In the genomic region with DNA sequence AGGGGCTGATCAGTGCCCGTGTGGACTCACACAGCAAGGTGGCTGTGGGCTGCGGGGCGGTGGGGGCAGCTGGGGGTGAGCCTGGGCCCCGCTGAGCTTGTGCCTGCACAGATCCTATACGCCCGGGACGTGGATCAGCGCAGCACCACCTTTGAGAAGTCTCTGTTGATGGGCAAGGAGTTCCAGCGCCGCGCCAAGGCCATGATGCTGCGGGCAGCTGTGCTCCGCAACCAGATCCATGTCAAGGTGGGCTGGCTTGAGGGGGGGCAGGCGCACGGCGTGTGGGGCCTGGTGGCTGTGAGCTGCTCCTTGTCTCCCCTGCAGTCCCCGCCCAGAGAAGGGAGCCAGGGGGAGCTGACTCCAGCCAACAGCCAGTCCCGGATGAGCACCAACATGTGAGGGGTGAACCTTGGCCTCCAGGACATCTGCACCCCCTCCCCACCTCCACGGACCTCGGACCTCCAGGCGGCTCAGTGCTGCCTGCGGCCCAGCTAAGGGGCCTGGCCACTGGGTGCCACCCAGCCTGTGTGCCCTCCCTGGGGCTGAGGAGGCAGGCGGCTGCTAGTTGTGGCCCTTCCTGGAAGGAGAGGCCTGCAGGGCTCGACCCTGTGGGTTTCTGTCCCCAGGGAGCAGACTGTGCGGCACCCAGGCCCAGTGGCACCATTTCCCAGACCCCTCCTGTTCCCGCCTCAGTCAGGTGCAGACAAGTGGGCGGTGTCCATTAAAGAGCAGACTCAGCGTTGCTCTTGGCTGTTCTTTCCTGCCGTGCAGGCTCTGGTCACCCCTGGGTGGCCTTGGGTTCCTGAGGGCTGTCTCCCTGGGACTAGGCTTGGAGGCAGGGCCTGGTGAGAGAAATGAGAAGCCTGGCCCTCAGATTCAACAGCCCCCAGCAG, we compare ENCODE assay signal across 1 cellular context.
TF ChIP-seq lines count a peak whose summit lies in the region.

No MANE protein-coding gene starts in this region.

TF ChIP-seq in A549, 52 proteins besides CTCF, POLR2A, EP300 and RAD21:
- TF ChIP-seq ELK1 (IDR thresholded peaks at IDR 0.05; ENCODE audit: low read depth, low read length) (no peak), RNF2 (IDR thresholded peaks at IDR 0.05; ENCODE audit: borderline replicate concordance, low read depth) (no peak), HMGXB4 (CRISPR knock-in tag; IDR thresholded peaks at IDR 0.05; ENCODE audit: borderline replicate concordance) (no peak), JUN (IDR thresholded peaks at IDR 0.05) (peak in 1 of 2 experiments; percentile 18; a peak in 1 of 5 replicates), HOXB13 (CRISPR knock-in tag; IDR thresholded peaks at IDR 0.05; ENCODE audit: low read depth) (no peak), EHMT2 (IDR thresholded peaks at IDR 0.05; ENCODE audit: low read depth) (no peak), NPAS2 (CRISPR knock-in tag; IDR thresholded peaks at IDR 0.05; ENCODE audit: borderline replicate concordance) (no peak), NR3C1 (IDR thresholded peaks at IDR 0.05) (no peak), RCOR1 (IDR thresholded peaks at IDR 0.05; ENCODE audit: low read depth, low read length) (no peak), CHD2 (IDR thresholded peaks at IDR 0.05; ENCODE audit: low read length, partially characterized antibody) (no peak), MAFK (IDR thresholded peaks at IDR 0.05; ENCODE audit: partially characterized antibody) (peak; percentile 45), TP53 (CRISPR knock-in tag; IDR thresholded peaks at IDR 0.05) (no peak), NFE2L2 (conservative IDR thresholded peaks at IDR 0.05; ENCODE audit: low read length) (no peak), ZSCAN20 (CRISPR knock-in tag; IDR thresholded peaks at IDR 0.05) (no peak), CBX8 (IDR thresholded peaks at IDR 0.05) (no peak), HOXB5 (CRISPR knock-in tag; IDR thresholded peaks at IDR 0.05) (no peak), HEYL (CRISPR knock-in tag; IDR thresholded peaks at IDR 0.05) (no peak)
- TF ChIP-seq, protein P1, sequence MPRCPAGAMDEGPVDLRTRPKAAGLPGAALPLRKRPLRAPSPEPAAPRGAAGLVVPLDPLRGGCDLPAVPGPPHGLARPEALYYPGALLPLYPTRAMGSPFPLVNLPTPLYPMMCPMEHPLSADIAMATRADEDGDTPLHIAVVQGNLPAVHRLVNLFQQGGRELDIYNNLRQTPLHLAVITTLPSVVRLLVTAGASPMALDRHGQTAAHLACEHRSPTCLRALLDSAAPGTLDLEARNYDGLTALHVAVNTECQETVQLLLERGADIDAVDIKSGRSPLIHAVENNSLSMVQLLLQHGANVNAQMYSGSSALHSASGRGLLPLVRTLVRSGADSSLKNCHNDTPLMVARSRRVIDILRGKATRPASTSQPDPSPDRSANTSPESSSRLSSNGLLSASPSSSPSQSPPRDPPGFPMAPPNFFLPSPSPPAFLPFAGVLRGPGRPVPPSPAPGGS (IDR thresholded peaks at IDR 0.05), result no peak
- TF ChIP-seq, protein P2, sequence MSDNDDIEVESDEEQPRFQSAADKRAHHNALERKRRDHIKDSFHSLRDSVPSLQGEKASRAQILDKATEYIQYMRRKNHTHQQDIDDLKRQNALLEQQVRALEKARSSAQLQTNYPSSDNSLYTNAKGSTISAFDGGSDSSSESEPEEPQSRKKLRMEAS (IDR thresholded peaks at IDR 0.05), result 0 out of 2 replicates have a peak, but pooled peaks have one; percentile 1
- TF ChIP-seq, protein P3, sequence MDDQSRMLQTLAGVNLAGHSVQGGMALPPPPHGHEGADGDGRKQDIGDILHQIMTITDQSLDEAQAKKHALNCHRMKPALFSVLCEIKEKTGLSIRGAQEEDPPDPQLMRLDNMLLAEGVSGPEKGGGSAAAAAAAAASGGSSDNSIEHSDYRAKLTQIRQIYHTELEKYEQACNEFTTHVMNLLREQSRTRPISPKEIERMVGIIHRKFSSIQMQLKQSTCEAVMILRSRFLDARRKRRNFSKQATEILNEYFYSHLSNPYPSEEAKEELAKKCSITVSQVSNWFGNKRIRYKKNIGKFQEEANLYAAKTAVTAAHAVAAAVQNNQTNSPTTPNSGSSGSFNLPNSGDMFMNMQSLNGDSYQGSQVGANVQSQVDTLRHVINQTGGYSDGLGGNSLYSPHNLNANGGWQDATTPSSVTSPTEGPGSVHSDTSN (IDR thresholded peaks at IDR 0.05), result no peak; the same call in 1 of the 2 replicates
- TF ChIP-seq, protein P4, sequence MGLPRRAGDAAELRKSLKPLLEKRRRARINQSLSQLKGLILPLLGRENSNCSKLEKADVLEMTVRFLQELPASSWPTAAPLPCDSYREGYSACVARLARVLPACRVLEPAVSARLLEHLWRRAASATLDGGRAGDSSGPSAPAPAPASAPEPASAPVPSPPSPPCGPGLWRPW (IDR thresholded peaks at IDR 0.05), result no peak
